ENCODE assay signal across 26 cellular contexts in genomic region chr6:169234634-169235033, GRCh38. TPM values are rescaled to one million over a fixed set of nuclear protein-coding genes. Genes with fewer than 3 reads are reported as not detected.
"Had no signal": no experiment of that assay in that cellular context is flagged by ENCODE, and none has a peak within 500 bp of the region (broad histone marks: within the 10 kb centered on the region; RNA-seq: fewer than 3 reads in every experiment).

No MANE protein-coding gene starts in this region.

- H3K4me3 Mint-ChIP-seq: activated CD4-positive, alpha-beta memory T cell treated with anti-CD3 and anti-CD28 coated beads, Interleukin-2, amount 10 ng/mL, durations not matched to agents 7 days and 5 days; activated CD4-positive, alpha-beta T cell treated with anti-CD3 and anti-CD28 coated beads for 36 hours; activated naive CD4-positive, alpha-beta T cell treated with anti-CD3 and anti-CD28 coated beads, Interleukin-2, amount 50 U/mL, for 24 hours; activated T-helper 17 cell treated with anti-CD3 and anti-CD28 coated beads, Interleukin-2, amount 50 U/mL, for 72 hours had no signal

- H3K4me1 ChIP-seq: Peyer's patch, SJCRH30 had no signal

- H3K36me3 ChIP-seq: Peyer's patch, SJCRH30 had no signal

- H3K4me1 Mint-ChIP-seq: activated CD4-positive, alpha-beta memory T cell treated with anti-CD3 and anti-CD28 coated beads, Interleukin-2, amount 10 ng/mL, durations not matched to agents 7 days and 5 days; activated CD4-positive, alpha-beta T cell treated with anti-CD3 and anti-CD28 coated beads for 36 hours; activated naive CD4-positive, alpha-beta T cell treated with anti-CD3 and anti-CD28 coated beads, Interleukin-2, amount 50 U/mL, for 24 hours; activated T-helper 17 cell treated with anti-CD3 and anti-CD28 coated beads, Interleukin-2, amount 50 U/mL, for 72 hours had no signal

- H3K27me3 ChIP-seq: Peyer's patch, SJCRH30 had no signal

- DNase-seq: activated CD4-positive, alpha-beta memory T cell treated with anti-CD3 and anti-CD28 coated beads, Interleukin-2, amount 10 ng/mL, durations not matched to agents 7 days and 5 days; activated CD4-positive, alpha-beta T cell treated with anti-CD3 and anti-CD28 coated beads for 36 hours; activated CD4-positive, alpha-beta T cell treated with anti-CD3 and anti-CD28 coated beads, Interleukin-2, amount 50 U/mL, for 1 hour; activated CD4-positive, CD25-positive, alpha-beta regulatory T cell; activated T-cell treated with anti-CD3 and anti-CD28 coated beads for 4 hours; activated T-cell treated with anti-CD3 and anti-CD28 coated beads, Interleukin-2, amount 50 U/mL, for 48 hours; aorta; Karpas-422; MM.1S; NCI-H1105 treated with DMSO at 0.1 percent for 48 hours; NCI-H1436 treated with DMSO at 0.1 percent for 48 hours; NCI-H187; NCI-H2081; NCI-H446; NCI-H524; Peyer's patch; SJCRH30; SK-N-SH; T-helper 1 cell had no signal

- H3K27me3 Mint-ChIP-seq: activated CD4-positive, alpha-beta memory T cell treated with anti-CD3 and anti-CD28 coated beads, Interleukin-2, amount 10 ng/mL, durations not matched to agents 7 days and 5 days; activated T-helper 17 cell treated with anti-CD3 and anti-CD28 coated beads, Interleukin-2, amount 50 U/mL, for 72 hours had no signal

- H3K27ac Mint-ChIP-seq: activated CD4-positive, alpha-beta memory T cell treated with anti-CD3 and anti-CD28 coated beads, Interleukin-2, amount 10 ng/mL, durations not matched to agents 7 days and 5 days; activated CD4-positive, alpha-beta T cell treated with anti-CD3 and anti-CD28 coated beads for 36 hours; activated naive CD4-positive, alpha-beta T cell treated with anti-CD3 and anti-CD28 coated beads, Interleukin-2, amount 50 U/mL, for 24 hours; activated T-helper 17 cell treated with anti-CD3 and anti-CD28 coated beads, Interleukin-2, amount 50 U/mL, for 72 hours had no signal

- H3K4me3 ChIP-seq: K562, Peyer's patch, SJCRH30 had no signal

- H3K36me3 Mint-ChIP-seq: activated naive CD4-positive, alpha-beta T cell treated with anti-CD3 and anti-CD28 coated beads, Interleukin-2, amount 50 U/mL, for 24 hours had no signal

- H3K27ac ChIP-seq: Peyer's patch, RWPE1, SJCRH30, VCaP had no signal

- ATAC-seq: activated CD4-positive, alpha-beta T cell treated with anti-CD3 and anti-CD28 coated beads for 36 hours; activated T-helper 17 cell treated with anti-CD3 and anti-CD28 coated beads, Interleukin-2, amount 50 U/mL, for 72 hours; K562 had no signal

- H3K9me3 ChIP-seq: SJCRH30, SK-N-SH had no signal

- FAIRE-seq: K562 had no signal

RNA-seq across cellular contexts. Expression of gene THBS2, which starts 19.0 kb away (rescaled TPM):
- total RNA-seq: activated CD4-positive, alpha-beta memory T cell treated with anti-CD3 and anti-CD28 coated beads, Interleukin-2, amount 10 ng/mL, durations not matched to agents 7 days and 5 days; activated CD4-positive, alpha-beta T cell treated with anti-CD3 and anti-CD28 coated beads for 36 hours; activated CD8-positive, alpha-beta memory T cell treated with anti-CD3 and anti-CD28 coated beads for 36 hours; activated T-helper 17 cell treated with anti-CD3 and anti-CD28 coated beads, Interleukin-2, amount 50 U/mL, for 72 hours; T-helper 2 cell treated with Interferon-gamma antibody and Interleukin-4, amounts not matched to agents 100 ng/mL and 5 ng/mL, for 36 hours had no signal
